ENCODE assay signal across 23 cellular contexts in the genomic region with DNA sequence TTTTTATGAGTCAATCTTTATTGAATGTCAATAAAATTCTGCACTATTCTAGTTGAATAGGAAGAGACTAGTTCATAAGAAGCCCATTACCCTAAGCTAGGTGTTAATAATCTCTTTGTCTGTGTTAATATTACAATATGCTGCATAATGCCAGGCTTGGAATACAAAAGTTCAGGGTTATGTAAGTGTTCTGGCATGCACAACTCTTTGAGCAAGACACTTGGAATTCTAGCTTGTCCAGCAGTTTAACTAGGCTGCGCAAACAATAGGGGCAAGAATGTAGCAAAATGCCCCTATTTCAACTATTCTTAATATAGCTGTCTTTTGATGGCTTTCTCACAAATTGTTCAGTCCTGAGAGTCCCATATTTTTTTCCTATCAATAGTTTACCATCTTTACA. TPM values are rescaled to one million over a fixed set of nuclear protein-coding genes. Genes with fewer than 3 reads are reported as not detected.
A peak's percentile ranks its signal among the peaks of the same experiment; 100 is the strongest.
DNase-seq lines count a peak whose midpoint lies in the region; ATAC-seq, FAIRE-seq and TF ChIP-seq lines count a peak whose summit lies in the region.
"Had no signal": no experiment of that assay in that cellular context is flagged by ENCODE, and none has a peak within 500 bp of the region (broad histone marks: within the 10 kb centered on the region; RNA-seq: fewer than 3 reads in every experiment).

No MANE protein-coding gene starts in this region.

- DNase-seq in GM23248 (peak; percentile 61), bronchial epithelial cell (ENCODE audit: low read depth) (peak; percentile 42), kidney epithelial cell (ENCODE audit: low read depth) (peak; percentile 10), sciatic nerve (ENCODE audit: low spot score) (no peak), UCSD-AML1 (lab: John Stamatoyannopoulos, UW; ENCODE audit: unreplicated experiment) (no peak)
- DNase-seq: activated CD4-positive, alpha-beta T cell treated with anti-CD3 and anti-CD28 coated beads, Interleukin-2, amount 50 U/mL, for 4 hours; activated T-cell treated with anti-CD3 and anti-CD28 coated beads, Interleukin-2, amount 50 U/mL, for 24 hours; Calu3; effector memory CD8-positive, alpha-beta T cell; MG63; NCI-H187; NCI-H524 treated with DMSO at 0.1 percent for 48 hours; psoas muscle; stimulated activated CD4-positive, alpha-beta T cell treated with anti-CD3 and anti-CD28 coated beads, Interleukin-1b, Interleukin-23, amount 100 ng/mL, for 48 hours had no signal

- no peaks in the 10 kb centered on the region for H3K9me3 ChIP-seq in GM23248 (ENCODE audit: low read depth)
- H3K9me3 ChIP-seq: MG63, psoas muscle had no signal

- TF ChIP-seq CTCF in bronchial epithelial cell (IDR thresholded peaks at IDR 0.05; ENCODE audit: insufficient read depth, low read length, severe bottlenecking), result no peak
- no peak for TF ChIP-seq CTCF in kidney epithelial cell (IDR thresholded peaks at IDR 0.05; ENCODE audit: insufficient read depth, low read length, poor library complexity, severe bottlenecking)

- FAIRE-seq in bronchial epithelial cell (lab: Jason Lieb, UNC), result no peak
- FAIRE-seq: frontal cortex, TTC549 had no signal

- H3K36me3 ChIP-seq in GM23248 (ENCODE audit: low read depth), result no peaks in the 10 kb centered on the region
- H3K36me3 ChIP-seq in bronchial epithelial cell (ENCODE audit: control insufficient read depth, insufficient read depth, low read length), result no peaks in the 10 kb centered on the region
- no peaks in the 10 kb centered on the region for H3K36me3 ChIP-seq in kidney epithelial cell (ENCODE audit: control insufficient read depth, insufficient read depth, low read length)
- H3K36me3 ChIP-seq: MG63 had no signal

- H3K9ac ChIP-seq in GM23248, result no peak overlapping the region

- H3K79me2 ChIP-seq in GM23248 (ENCODE audit: insufficient read depth), result no peaks in the 10 kb centered on the region

- 10 to 20% methylated on average over 1 of the region's 1 CpG for WGBS in GM23248 (ENCODE audit: low coverage in 1 of 2, low lambda C conversion rate in 2 of 2, missing lambda C conversion rate in 2 of 2), 2 experiments

- H3K27me3 ChIP-seq in GM23248 (replicated peaks; ENCODE audit: insufficient read depth) (no peaks in the 10 kb centered on the region), bronchial epithelial cell (ENCODE audit: control insufficient read depth, insufficient read depth, low read length) (no peaks in the 10 kb centered on the region), kidney epithelial cell (ENCODE audit: control insufficient read depth, insufficient read depth, low read length) (no peaks in the 10 kb centered on the region)
- H3K27me3 ChIP-seq: MG63 had no signal

- H3K9me2 ChIP-seq in GM23248 (ENCODE audit: insufficient read depth), result no peaks in the 10 kb centered on the region

- intact Hi-C loops in sciatic nerve (cut with DNase I), result no loop called here

- H3K4me3 ChIP-seq in GM23248 (no peak overlapping the region), bronchial epithelial cell (ENCODE audit: low read depth, low read length) (no peak overlapping the region), kidney epithelial cell (ENCODE audit: low read depth, low read length) (no peak overlapping the region)
- H3K4me3 ChIP-seq: MG63, psoas muscle had no signal

- no peak overlapping the region for H2AFZ ChIP-seq in GM23248

- in situ Hi-C loops in GM23248 (cut with MboI), result no loop called here

- H3K27ac ChIP-seq in GM23248, result no peak overlapping the region
- H3K27ac ChIP-seq: psoas muscle had no signal

- no peaks in the 10 kb centered on the region for H4K20me1 ChIP-seq in GM23248 (ENCODE audit: insufficient read depth)

- H3K4me2 ChIP-seq in GM23248 (ENCODE audit: unreplicated experiment), result peak overlapping the region; percentile 27

- peaks cover 14% of the 10 kb centered on the region for H3K4me1 ChIP-seq in GM23248 (ENCODE audit: insufficient read depth)
- H3K4me1 ChIP-seq: psoas muscle had no signal

- no peaks in the 10 kb centered on the region; the same call in 1 of the 2 replicates for H3F3A ChIP-seq in GM23248 (ENCODE audit: insufficient read depth)

- ATAC-seq in sciatic nerve, result peak; percentile 59
- ATAC-seq in HG03159 (IDR thresholded peaks at IDR 0.05; ENCODE audit: unreplicated experiment), result no peak
- ATAC-seq in HG03280 (IDR thresholded peaks at IDR 0.05; ENCODE audit: unreplicated experiment), result no peak
- no peak for ATAC-seq in GM19324 (IDR thresholded peaks at IDR 0.05; ENCODE audit: low FRiP score, unreplicated experiment)
- ATAC-seq: effector memory CD8-positive, alpha-beta T cell; natural killer cell treated with Interleukin-12 subunit alpha and Interleukin-12 subunit beta and Interleukin-15 and Interleukin-18, amount 100 ng/mL, for 72 hours; psoas muscle had no signal

RNA-seq across cellular contexts. Expression of gene ETNPPL, which starts 31.3 kb away (rescaled TPM):
- total RNA-seq in GM23248 (2014; rRNA removed; shearing (Covaris generic)), result not detected in 2 replicates
- polyA plus RNA-seq in GM23248 (2016; fragmentation: Nextera tagmentation; extraction: Ambion mirVana), result not detected in 2 replicates
- total RNA-seq in bronchial epithelial cell, result not detected in 2 replicates
- 0.04 TPM in 1 of 2 replicates, not detected in the other for total RNA-seq in kidney epithelial cell
- total RNA-seq in sciatic nerve, result 8.3 TPM
- total RNA-seq: HT1080; lung microvascular endothelial cell; natural killer cell treated with Interleukin-12 subunit alpha and Interleukin-12 subunit beta and Interleukin-15 and Interleukin-18, amount 100 ng/mL, for 72 hours; OCI-LY7 had no signal

Comparison
In these comparisons a context has a peak if more than half of its experiments do, and no peak if none do; other contexts are left out.
1. DNase-seq: peak in GM23248 (single experiment), bronchial epithelial cell (single experiment) and kidney epithelial cell (single experiment); none in sciatic nerve (single experiment) and UCSD-AML1 (single experiment).